8 cellular contexts compared by ENCODE assay signal in the genomic region with DNA sequence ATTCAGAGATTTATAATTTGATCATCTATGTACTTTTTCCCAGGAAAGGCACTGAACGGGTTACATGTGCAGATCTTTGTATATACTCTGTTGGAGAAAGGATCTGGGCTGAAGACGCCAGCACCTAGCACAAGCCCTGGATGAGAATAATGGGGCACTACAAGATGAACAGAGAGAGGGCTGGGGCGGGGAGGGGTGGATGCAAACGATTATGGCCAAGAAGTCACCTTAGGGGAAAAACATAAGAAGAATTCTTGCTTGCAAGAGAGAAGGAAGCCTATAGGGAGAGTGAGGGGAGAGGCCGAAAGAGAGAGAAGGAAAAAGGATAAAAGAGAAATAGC. TPM values are rescaled to one million over a fixed set of nuclear protein-coding genes. Genes with fewer than 3 reads are reported as not detected.
A peak's percentile ranks its signal among the peaks of the same experiment; 100 is the strongest.
DNase-seq lines count a peak whose midpoint lies in the region; TF ChIP-seq lines count a peak whose summit lies in the region.

No MANE protein-coding gene starts in this region.

- no peaks in the 10 kb centered on the region for H3K36me3 Mint-ChIP-seq in dendritic cell treated with granulocyte-macrophage colony-stimulating factor and Interleukin-4, amounts not matched to agents 40 ng/mL and 50 ng/mL, for 4 days (ENCODE audit: low read depth)

- H3K27ac Mint-ChIP-seq in dendritic cell treated with granulocyte-macrophage colony-stimulating factor and Interleukin-4, amounts not matched to agents 40 ng/mL and 50 ng/mL, for 4 days, result peak overlapping the region; percentile 6

- H3K4me3 ChIP-seq in BLaER1, result peak overlapping the region; percentile 76; the same call in 1 of the 2 replicates
- H3K4me3 ChIP-seq in NB4 (ENCODE audit: low read depth, low read length), result peak overlapping the region; percentile 54
- H3K4me3 ChIP-seq in neuron (ENCODE audit: low read length), result peak overlapping the region; percentile 47

- H3K27me3 ChIP-seq in BLaER1 (peaks cover 57% of the 10 kb centered on the region), neuron (ENCODE audit: insufficient read depth, low read length) (peaks cover 42% of the 10 kb centered on the region)

- H3K27me3 Mint-ChIP-seq in dendritic cell treated with granulocyte-macrophage colony-stimulating factor and Interleukin-4, amounts not matched to agents 40 ng/mL and 50 ng/mL, for 4 days, result peaks cover 39% of the 10 kb centered on the region

- peaks cover 4% of the 10 kb centered on the region; the same call in 1 of the 2 replicates for H4K20me1 ChIP-seq in BLaER1

- TF ChIP-seq POLR2A in NB4 (IDR thresholded peaks at IDR 0.05; ENCODE audit: extremely low read depth, insufficient read length), result no peak

- intact Hi-C loops in dendritic cell treated with granulocyte-macrophage colony-stimulating factor and Interleukin-4, amounts not matched to agents 40 ng/mL and 50 ng/mL, for 4 days (cut with micrococcal nuclease), result no loop called here

- no peak overlapping the region for H3K27ac ChIP-seq in BLaER1

- DNase-seq in NB4 (ENCODE audit: low read depth) (no peak), foreskin melanocyte (no peak), H4 (ENCODE audit: low spot score) (no peak), SHP77 (lab: John Stamatoyannopoulos, UW) (no peak)
- no peak for DNase-seq in stimulated activated CD4-positive, alpha-beta T cell treated with anti-CD3 and anti-CD28 coated beads, Interleukin-2, amount 100 ng/mL, for 24 hours

- peak overlapping the region; percentile 87 for H3K4me2 ChIP-seq in BLaER1

- TF ChIP-seq CTCF in NB4 (IDR thresholded peaks at IDR 0.05; ENCODE audit: low read depth, low read length), result no peak

- H3K36me3 ChIP-seq in BLaER1 (no peaks in the 10 kb centered on the region), neuron (ENCODE audit: insufficient read depth, low read length) (no peaks in the 10 kb centered on the region)

- peak overlapping the region; percentile 78 for H2AFZ ChIP-seq in neuron (ENCODE audit: low read depth, low read length)

- H3K9me3 ChIP-seq in BLaER1, result no peaks in the 10 kb centered on the region
- H3K9me3 ChIP-seq in neuron (ENCODE audit: low read length), result no peaks in the 10 kb centered on the region

- H3K9me3 Mint-ChIP-seq in dendritic cell treated with granulocyte-macrophage colony-stimulating factor and Interleukin-4, amounts not matched to agents 40 ng/mL and 50 ng/mL, for 4 days, result no peaks in the 10 kb centered on the region

- H3K4me3 Mint-ChIP-seq in dendritic cell treated with granulocyte-macrophage colony-stimulating factor and Interleukin-4, amounts not matched to agents 40 ng/mL and 50 ng/mL, for 4 days, result peak overlapping the region; percentile 63

- H3K4me1 ChIP-seq in BLaER1 (peaks cover 29% of the 10 kb centered on the region), neuron (ENCODE audit: insufficient read depth, low read length) (no peaks in the 10 kb centered on the region)

- peak overlapping the region; percentile 78; the same call in 1 of the 2 replicates for H3K9ac ChIP-seq in BLaER1

- H3K4me1 Mint-ChIP-seq in dendritic cell treated with granulocyte-macrophage colony-stimulating factor and Interleukin-4, amounts not matched to agents 40 ng/mL and 50 ng/mL, for 4 days (ENCODE audit: low read depth), result peaks cover 36% of the 10 kb centered on the region

RNA-seq across cellular contexts. Expression of gene ANTXRL, which starts 2.9 kb away (rescaled TPM):
- not detected in 2 replicates for total RNA-seq in H4 (2014; rRNA removed; shearing (Covaris generic))
